11 cellular contexts compared by ENCODE assay signal in the genomic region with DNA sequence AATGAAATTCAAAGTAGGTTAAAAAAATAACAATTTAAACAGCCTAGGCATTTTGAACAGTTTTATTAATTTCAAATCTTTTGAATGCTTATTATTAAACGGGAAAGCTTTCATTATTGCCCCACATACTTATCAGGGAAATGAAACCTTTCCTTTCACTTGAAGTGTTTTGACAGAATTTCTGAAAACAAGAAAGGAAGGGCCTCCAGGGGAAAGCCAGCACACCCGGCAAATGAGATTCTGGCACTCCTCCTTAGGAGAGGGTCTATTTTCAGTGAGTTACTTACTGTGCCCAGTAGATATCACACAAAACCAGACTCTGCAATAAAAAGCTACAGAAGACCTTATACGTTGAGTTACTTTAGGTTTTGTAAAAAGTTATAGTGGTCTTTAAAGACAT.
"Had no signal": no experiment of that assay in that cellular context is flagged by ENCODE, and none has a peak within 500 bp of the region (broad histone marks: within the 10 kb centered on the region; RNA-seq: fewer than 3 reads in every experiment).

No MANE protein-coding gene starts in this region.

- H3K4me3 ChIP-seq: esophagus muscularis mucosa, mucosa of descending colon, testis had no signal

- ATAC-seq: mucosa of descending colon; naive thymus-derived CD8-positive, alpha-beta T cell had no signal

- H3K27me3 ChIP-seq: esophagus muscularis mucosa, testis had no signal

- H3K27ac ChIP-seq: testis had no signal

- FAIRE-seq: endometrium had no signal

- H3K9me3 ChIP-seq: esophagus muscularis mucosa, mucosa of descending colon, testis had no signal

- H3K36me3 ChIP-seq: esophagus muscularis mucosa had no signal

- DNase-seq: activated CD4-positive, alpha-beta T cell treated with anti-CD3 and anti-CD28 coated beads, Interleukin-2, amount 50 U/mL, for 4 hours; activated CD4-positive, CD25-positive, alpha-beta regulatory T cell treated with anti-CD3 and anti-CD28 coated beads, Interleukin-2, amount 50 U/mL, for 72 hours; activated naive CD4-positive, alpha-beta T cell treated with Interleukin-2 at 50 U/mL for 16 hours; mucosa of descending colon; naive thymus-derived CD8-positive, alpha-beta T cell; stimulated activated CD4-positive, alpha-beta T cell treated with anti-CD3 and anti-CD28 coated beads, Interleukin-4, amount 100 ng/mL, for 1 hour; stimulated activated CD8-positive, alpha-beta memory T cell treated with anti-CD3 and anti-CD28 coated beads, Interleukin-4, amount 100 ng/mL, for 48 hours; T-helper 2 cell; testis had no signal

- H3K4me1 ChIP-seq: testis had no signal
